Comparison of ENCODE assay signal across 26 cellular contexts in the genomic region with DNA sequence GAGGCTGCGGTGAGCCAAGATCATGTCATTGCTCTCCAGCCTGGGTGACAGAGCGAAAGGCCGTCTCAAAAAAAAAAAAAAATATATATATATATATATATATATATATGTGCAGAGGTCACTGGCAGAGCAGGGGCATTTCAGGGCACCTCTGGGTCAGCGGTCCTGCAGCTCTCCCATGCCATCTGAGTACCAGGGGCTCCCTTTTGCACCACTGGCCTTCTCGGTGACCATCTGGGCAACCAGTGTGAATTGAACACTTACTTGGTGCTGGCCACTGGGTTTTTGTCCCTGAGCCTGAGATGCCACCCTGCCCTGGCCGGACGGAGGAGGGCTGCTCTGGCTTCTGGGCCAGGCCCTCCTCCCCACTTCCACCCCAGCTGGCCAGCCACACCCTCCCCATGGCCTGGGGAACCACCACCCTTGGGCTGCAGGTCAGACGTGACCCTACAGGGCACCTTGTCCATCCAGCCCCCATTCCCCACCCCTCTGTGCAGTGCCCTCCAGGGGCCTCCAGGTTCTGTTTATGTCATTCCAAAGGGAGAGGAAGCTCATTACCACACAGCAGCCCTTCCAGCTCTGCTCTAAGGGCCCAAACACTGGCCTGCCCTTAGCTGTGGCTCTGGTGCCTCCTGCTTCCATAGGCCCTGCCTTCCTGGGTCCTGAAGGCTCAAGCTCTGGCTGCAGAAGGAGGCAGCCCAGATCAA. TPM values are rescaled to one million over a fixed set of nuclear protein-coding genes. Genes with fewer than 3 reads are reported as not detected.
DNase-seq lines count a peak whose midpoint lies in the region; ATAC-seq and TF ChIP-seq lines count a peak whose summit lies in the region.
"Had no signal": no experiment of that assay in that cellular context is flagged by ENCODE, and none has a peak within 500 bp of the region (broad histone marks: within the 10 kb centered on the region; RNA-seq: fewer than 3 reads in every experiment).

No MANE protein-coding gene starts in this region.

- H3K27me3 Mint-ChIP-seq in neural progenitor cell (ENCODE audit: insufficient read depth, low read depth), result peaks cover 8% of the 10 kb centered on the region

- no peak overlapping the region for H2AFZ ChIP-seq in neural progenitor cell (replicated peaks)

- H3K79me2 ChIP-seq in neural progenitor cell (ENCODE audit: low read depth), result no peaks in the 10 kb centered on the region

- no peak for TF ChIP-seq CTCF in neural progenitor cell (IDR thresholded peaks at IDR 0.05)
- no peak for TF ChIP-seq CTCF in mucosa of descending colon (IDR thresholded peaks at IDR 0.05)

- H3K9ac ChIP-seq in neural progenitor cell, result no peak overlapping the region

- peaks cover 29% of the 10 kb centered on the region for H3F3A ChIP-seq in neural progenitor cell (ENCODE audit: low read depth)

- no peaks in the 10 kb centered on the region for H3K36me3 ChIP-seq in neural progenitor cell
- H3K36me3 ChIP-seq in mucosa of descending colon (ENCODE audit: low read depth), result no peaks in the 10 kb centered on the region
- H3K36me3 ChIP-seq: left lung, neutrophil, prostate gland, stomach, tibial artery had no signal

- H3K27ac ChIP-seq in cingulate gyrus (ENCODE audit: low read depth, low read length) (peak overlapping the region; percentile 60), neural progenitor cell (no peak overlapping the region)
- H3K27ac ChIP-seq: left lung, neutrophil, prostate gland, stomach, tibial artery, VCaP had no signal

- intact Hi-C loops in Right ventricle myocardium inferior (cut with DNase I), result no loop called here
- intact Hi-C loops in cardiac septum (cut with DNase I), result no loop called here
- intact Hi-C loops in mucosa of descending colon (cut with DNase I, micrococcal nuclease), result no loop called here

- H3K4me3 ChIP-seq in neural progenitor cell (no peak overlapping the region), mucosa of descending colon (no peak overlapping the region)
- H3K4me3 ChIP-seq: left lung, prostate gland, stomach, tibial artery had no signal

- H3K36me3 Mint-ChIP-seq in neural progenitor cell, result no peaks in the 10 kb centered on the region

- no peak overlapping the region for H3K4me3 Mint-ChIP-seq in neural progenitor cell
- H3K4me3 Mint-ChIP-seq: activated naive CD4-positive, alpha-beta T cell treated with anti-CD3 and anti-CD28 coated beads, Interleukin-2, amount 50 U/mL, for 24 hours had no signal

- H3K9me3 Mint-ChIP-seq in neural progenitor cell, result no peaks in the 10 kb centered on the region
- H3K9me3 Mint-ChIP-seq: activated naive CD4-positive, alpha-beta T cell treated with anti-CD3 and anti-CD28 coated beads, Interleukin-2, amount 50 U/mL, for 24 hours; activated T-helper 2 cell treated with anti-CD3 and anti-CD28 coated beads, Interferon-gamma antibody, Interleukin-2, Interleukin-4, amounts not matched to agents 10 μg/mL and 5 μg/mL and 100 μg/mL, durations not matched to agents 14 hours and 24 hours and 36 hours had no signal

- peaks cover 40% of the 10 kb centered on the region for H4K20me1 ChIP-seq in neural progenitor cell (ENCODE audit: low read depth)

- no peak overlapping the region for H3K27ac Mint-ChIP-seq in neural progenitor cell
- H3K27ac Mint-ChIP-seq: activated naive CD4-positive, alpha-beta T cell treated with anti-CD3 and anti-CD28 coated beads, Interleukin-2, amount 50 U/mL, for 24 hours; activated T-helper 2 cell treated with anti-CD3 and anti-CD28 coated beads, Interferon-gamma antibody, Interleukin-2, Interleukin-4, amounts not matched to agents 10 μg/mL and 5 μg/mL and 100 μg/mL, durations not matched to agents 14 hours and 24 hours and 36 hours had no signal

- peaks cover 5% of the 10 kb centered on the region for H3K27me3 ChIP-seq in neural progenitor cell

- H3K4me1 Mint-ChIP-seq in neural progenitor cell, result peaks cover 33% of the 10 kb centered on the region
- H3K4me1 Mint-ChIP-seq: activated naive CD4-positive, alpha-beta T cell treated with anti-CD3 and anti-CD28 coated beads, Interleukin-2, amount 50 U/mL, for 24 hours had no signal

- H3K4me1 ChIP-seq in neural progenitor cell (peaks cover 31% of the 10 kb centered on the region), mucosa of descending colon (ENCODE audit: low read depth) (peaks cover 8% of the 10 kb centered on the region)

- no peak for ATAC-seq in Right ventricle myocardium inferior
- ATAC-seq in mucosa of descending colon, result no peak
- ATAC-seq in GM18502 (IDR thresholded peaks at IDR 0.05; ENCODE audit: poor library complexity, unreplicated experiment), result no peak
- ATAC-seq: left lung had no signal

- H3K9me3 ChIP-seq in neural progenitor cell (ENCODE audit: low read depth), result no peaks in the 10 kb centered on the region
- H3K9me3 ChIP-seq in mucosa of descending colon, result no peaks in the 10 kb centered on the region
- H3K9me3 ChIP-seq: left lung, neutrophil, prostate gland, stomach, tibial artery had no signal

- peak overlapping the region; percentile 79 for H3K4me2 ChIP-seq in neural progenitor cell

- DNase-seq in Right ventricle myocardium inferior (ENCODE audit: missing footprints) (peak; percentile 39), cardiac septum (ENCODE audit: low spot score) (no peak), neural progenitor cell (ENCODE audit: low spot score) (no peak), mucosa of descending colon (no peak), D341Med (ENCODE audit: low spot score) (no peak)
- DNase-seq: activated CD4-positive, alpha-beta T cell treated with anti-CD3 and anti-CD28 coated beads for 48 hours; activated CD8-positive, alpha-beta memory T cell treated with anti-CD3 and anti-CD28 coated beads for 24 hours; activated T-cell treated with anti-CD3 and anti-CD28 coated beads for 4 hours; amniotic stem cell; effector CD8-positive, alpha-beta T cell; mesenchymal stem cell; NCI-H1694; Right ventricle myocardium superior; stimulated activated CD4-positive, alpha-beta T cell treated with anti-CD3 and anti-CD28 coated beads, Interleukin-4, amount 100 ng/mL, for 1 hour; stomach; SW 1271; tibial artery had no signal

RNA-seq across cellular contexts. Expression of gene MAPK8IP1, which starts 10.3 kb away (rescaled TPM):
- total RNA-seq in Right ventricle myocardium inferior (5.9 TPM), cardiac septum (7.5 TPM), neural progenitor cell (ENCODE audit: low replicate concordance) (3.7 and 11.0 TPM in 2 replicates), mucosa of descending colon (10 to 100 TPM in 1 of 3 donors, 1 to 10 TPM in 2; 1.6 to 12.3 (median 2.5) TPM)

RNA-seq across cellular contexts. Expression of gene FREY1, which starts 11.4 kb away (rescaled TPM):
- total RNA-seq in Right ventricle myocardium inferior (not detected), cardiac septum (0.54 TPM), neural progenitor cell (ENCODE audit: low replicate concordance) (0.99 TPM in 1 of 2 replicates, not detected in the other), mucosa of descending colon (1 to 10 TPM in 2 of 3 donors, under 1 TPM in 1; 0.81 to 2.2 (median 1.5) TPM)
- total RNA-seq: epithelial cell of proximal tubule, Right ventricle myocardium superior had no signal

RNA-seq across cellular contexts. Expression of gene PEX16, which starts 22.0 kb away (rescaled TPM):
- total RNA-seq in Right ventricle myocardium inferior (10.4 TPM), cardiac septum (13.0 TPM), neural progenitor cell (ENCODE audit: low replicate concordance) (11.6 and 26.5 TPM in 2 replicates), mucosa of descending colon (10 to 100 TPM; 34.9 to 49.1 (median 39.7) TPM)

RNA-seq across cellular contexts. Expression of gene LARGE2, which starts 26.8 kb away (rescaled TPM):
- total RNA-seq in Right ventricle myocardium inferior (not detected), cardiac septum (not detected), neural progenitor cell (ENCODE audit: low replicate concordance) (5.0 and 13.4 TPM in 2 replicates), mucosa of descending colon (1 to 10 TPM; 1.9 to 2.9 (median 2.3) TPM)
- total RNA-seq: Right ventricle myocardium superior had no signal

RNA-seq across cellular contexts. Expression of gene CRY2, which starts 48.4 kb away (rescaled TPM):
- total RNA-seq in Right ventricle myocardium inferior (69.8 TPM), cardiac septum (49.6 TPM), neural progenitor cell (ENCODE audit: low replicate concordance) (15.8 and 18.7 TPM in 2 replicates), mucosa of descending colon (10 to 100 TPM; 26.0 to 52.0 (median 28.8) TPM)
